ENCODE assay signal across 16 cellular contexts in genomic region chr11:89893245-89893644, GRCh38. TPM values are rescaled to one million over a fixed set of nuclear protein-coding genes. Genes with fewer than 3 reads are reported as not detected.
"Had no signal": no experiment of that assay in that cellular context is flagged by ENCODE, and none has a peak within 500 bp of the region (broad histone marks: within the 10 kb centered on the region; RNA-seq: fewer than 3 reads in every experiment).

No MANE protein-coding gene starts in this region.

RNA-seq across cellular contexts. Expression of gene TRIM64B, which starts 15.0 kb away (rescaled TPM):
- total RNA-seq: stomach, subcutaneous adipose tissue, suprapubic skin, temporal lobe, thoracic aorta, thyroid gland, tibial nerve, transverse colon, upper lobe of left lung, upper lobe of right lung, ureter, urinary bladder, uterus, vagina had no signal
- polyA plus RNA-seq: stomach, urinary bladder had no signal

RNA-seq across cellular contexts. Expression of gene TRIM49D1, which starts 28.8 kb away (rescaled TPM):
- total RNA-seq: stomach, subcutaneous adipose tissue, suprapubic skin, temporal lobe, testis, thoracic aorta, thyroid gland, transverse colon, upper lobe of left lung, upper lobe of right lung, ureter, urinary bladder, uterus, vagina had no signal
- polyA plus RNA-seq: stomach, thymus, urinary bladder had no signal

RNA-seq across cellular contexts. Expression of gene TRIM49D2, which starts 30.6 kb away (rescaled TPM):
- total RNA-seq: stomach, subcutaneous adipose tissue, suprapubic skin, temporal lobe, thoracic aorta, thyroid gland, tibial nerve, transverse colon, upper lobe of left lung, upper lobe of right lung, ureter, urinary bladder, uterus, vagina had no signal
- polyA plus RNA-seq: stomach, urinary bladder had no signal
